ENCODE assay signal across 9 cellular contexts in the genomic region with DNA sequence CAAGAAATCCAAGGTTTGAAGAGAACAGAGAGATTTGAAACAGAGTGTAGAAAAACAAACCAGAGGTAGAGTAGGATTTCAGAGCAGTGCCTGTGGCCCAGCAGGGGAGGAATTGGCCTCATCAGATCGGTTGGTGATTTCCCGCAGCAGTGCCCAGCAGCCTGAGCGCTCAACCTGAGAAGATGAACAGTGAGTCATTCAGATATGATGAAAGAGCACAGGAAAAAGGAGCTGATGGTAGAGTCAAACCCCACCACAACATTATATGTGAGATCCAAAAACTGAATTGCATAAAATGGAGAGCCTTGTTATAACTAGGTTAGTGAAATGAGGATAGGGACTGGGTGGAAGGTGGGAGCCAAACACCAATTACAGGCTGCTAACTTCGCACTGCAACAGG.
DNase-seq lines count a peak whose midpoint lies in the region; ATAC-seq and TF ChIP-seq lines count a peak whose summit lies in the region.
"Had no signal": no experiment of that assay in that cellular context is flagged by ENCODE, and none has a peak within 500 bp of the region (broad histone marks: within the 10 kb centered on the region; RNA-seq: fewer than 3 reads in every experiment).

No MANE protein-coding gene starts in this region.

- peak; percentile 57 for ATAC-seq in GM18867 (IDR thresholded peaks at IDR 0.05; ENCODE audit: unreplicated experiment)
- ATAC-seq: WTC11 had no signal

- peak; percentile 68 to 74 for DNase-seq in activated T-cell treated with anti-CD3 and anti-CD28 coated beads, Interleukin-2, amount 50 U/mL, for 48 hours
- DNase-seq in stimulated activated CD4-positive, alpha-beta T cell treated with anti-CD3 and anti-CD28 coated beads, Interleukin-1b, Interleukin-23, amount 100 ng/mL, for 4 hours (ENCODE audit: low read depth in 2 of 2): peak; percentile 25
- no peak for DNase-seq in ureter (ENCODE audit: low spot score)
- DNase-seq in NCI-H524 treated with DMSO at 0.1 percent for 48 hours (lab: John Stamatoyannopoulos, UW): no peak
- DNase-seq in SK-N-DZ (ENCODE audit: low spot score): no peak
- no peak for DNase-seq in NCI-H1105 treated with DMSO at 0.1 percent for 48 hours (lab: John Stamatoyannopoulos, UW)

- TF ChIP-seq EP300 in Ishikawa (IDR thresholded peaks at IDR 0.05; ENCODE audit: borderline replicate concordance): no peak

- TF ChIP-seq RAD21 in Ishikawa (IDR thresholded peaks at IDR 0.05; ENCODE audit: low read depth): no peak; the same call in 1 of the 2 replicates

TF ChIP-seq in Ishikawa, 13 proteins besides CTCF, POLR2A, EP300 and RAD21:
- peak; percentile 28; the same call in 1 of the 2 replicates for TF ChIP-seq CEBPB (IDR thresholded peaks at IDR 0.05)
- TF ChIP-seq, protein P1, sequence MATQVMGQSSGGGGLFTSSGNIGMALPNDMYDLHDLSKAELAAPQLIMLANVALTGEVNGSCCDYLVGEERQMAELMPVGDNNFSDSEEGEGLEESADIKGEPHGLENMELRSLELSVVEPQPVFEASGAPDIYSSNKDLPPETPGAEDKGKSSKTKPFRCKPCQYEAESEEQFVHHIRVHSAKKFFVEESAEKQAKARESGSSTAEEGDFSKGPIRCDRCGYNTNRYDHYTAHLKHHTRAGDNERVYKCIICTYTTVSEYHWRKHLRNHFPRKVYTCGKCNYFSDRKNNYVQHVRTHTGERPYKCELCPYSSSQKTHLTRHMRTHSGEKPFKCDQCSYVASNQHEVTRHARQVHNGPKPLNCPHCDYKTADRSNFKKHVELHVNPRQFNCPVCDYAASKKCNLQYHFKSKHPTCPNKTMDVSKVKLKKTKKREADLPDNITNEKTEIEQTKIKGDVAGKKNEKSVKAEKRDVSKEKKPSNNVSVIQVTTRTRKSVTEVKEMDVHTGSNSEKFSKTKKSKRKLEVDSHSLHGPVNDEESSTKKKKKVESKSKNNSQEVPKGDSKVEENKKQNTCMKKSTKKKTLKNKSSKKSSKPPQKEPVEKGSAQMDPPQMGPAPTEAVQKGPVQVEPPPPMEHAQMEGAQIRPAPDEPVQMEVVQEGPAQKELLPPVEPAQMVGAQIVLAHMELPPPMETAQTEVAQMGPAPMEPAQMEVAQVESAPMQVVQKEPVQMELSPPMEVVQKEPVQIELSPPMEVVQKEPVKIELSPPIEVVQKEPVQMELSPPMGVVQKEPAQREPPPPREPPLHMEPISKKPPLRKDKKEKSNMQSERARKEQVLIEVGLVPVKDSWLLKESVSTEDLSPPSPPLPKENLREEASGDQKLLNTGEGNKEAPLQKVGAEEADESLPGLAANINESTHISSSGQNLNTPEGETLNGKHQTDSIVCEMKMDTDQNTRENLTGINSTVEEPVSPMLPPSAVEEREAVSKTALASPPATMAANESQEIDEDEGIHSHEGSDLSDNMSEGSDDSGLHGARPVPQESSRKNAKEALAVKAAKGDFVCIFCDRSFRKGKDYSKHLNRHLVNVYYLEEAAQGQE (IDR thresholded peaks at IDR 0.05; ENCODE audit: low read depth): no peak

Comparison
In these comparisons a context has a peak if more than half of its experiments do, and no peak if none do; other contexts are left out.
1. DNase-seq: peak in activated T-cell treated with anti-CD3 and anti-CD28 coated beads, Interleukin-2, amount 50 U/mL, for 48 hours (2 of 2) and stimulated activated CD4-positive, alpha-beta T cell treated with anti-CD3 and anti-CD28 coated beads, Interleukin-1b, Interleukin-23, amount 100 ng/mL, for 4 hours (2 of 2); none in ureter (single experiment), NCI-H524 treated with DMSO at 0.1 percent for 48 hours (single experiment), SK-N-DZ (single experiment) and NCI-H1105 treated with DMSO at 0.1 percent for 48 hours (single experiment).